Comparison of ENCODE assay signal across 8 cellular contexts in genomic region chr19:10718205-10719196, GRCh38. TPM values are rescaled to one million over a fixed set of nuclear protein-coding genes. Genes with fewer than 3 reads are reported as not detected.
A peak's percentile ranks its signal among the peaks of the same experiment; 100 is the strongest.
DNase-seq lines count a peak whose midpoint lies in the region; ATAC-seq and TF ChIP-seq lines count a peak whose summit lies in the region.

No MANE protein-coding gene starts in this region.

- H3K9ac ChIP-seq in liver (ENCODE audit: low read depth in 1 of 2, low read length in 2 of 2) = peak overlapping the region; percentile 39 to 75

- H3K27me3 ChIP-seq in HL-60 (ENCODE audit: insufficient read depth, poor library complexity, severe bottlenecking) = no peaks in the 10 kb centered on the region
- H3K27me3 ChIP-seq in liver (ENCODE audit: control insufficient read depth in 4 of 4, insufficient read depth in 4 of 4, low read length in 3 of 4) = no peaks in the 10 kb centered on the region

- ATAC-seq in GM19023 (IDR thresholded peaks at IDR 0.05; ENCODE audit: unreplicated experiment) = peak; percentile 19

- H3K9me3 ChIP-seq in liver (ENCODE audit: control insufficient read depth in 4 of 4, low read length in 3 of 4) = no peaks in the 10 kb centered on the region

- TF ChIP-seq CTCF in HL-60 (IDR thresholded peaks at IDR 0.05; ENCODE audit: insufficient read depth, low read length) = no peak
- no peak for TF ChIP-seq CTCF in choroid plexus epithelial cell (conservative IDR thresholded peaks at IDR 0.05; ENCODE audit: low read depth, low read length)
- no peak for TF ChIP-seq CTCF in liver (IDR thresholded peaks at IDR 0.05; ENCODE audit: low read depth, low read length, missing input control)

- H3K27ac ChIP-seq in HL-60 (replicated peaks) = peak overlapping the region; percentile 70
- peak overlapping the region; percentile 75 to 92 for H3K27ac ChIP-seq in liver (ENCODE audit: low read depth in 1 of 2, low read length in 2 of 2)

- WGBS in liver = under 1% methylated on average over 70 of the region's 70 CpGs

- peaks cover 2 to 22% (median 16%) of the 10 kb centered on the region in 4 donors for H3K4me1 ChIP-seq in liver (ENCODE audit: control insufficient read depth in 4 of 4, insufficient read depth in 4 of 4, low read length in 3 of 4)

- DNase-seq in AG20443 (ENCODE audit: low spot score) (peak; percentile 71), HL-60 (ENCODE audit: low read depth in 1 of 2, low spot score in 1 of 2) (peak in 1 of 2 experiments; percentile 40), choroid plexus epithelial cell (ENCODE audit: low read depth) (peak; percentile 51), SHP77 treated with DMSO at 0.1 percent for 48 hours (lab: John Stamatoyannopoulos, UW) (no peak)
- peak; percentile 11 to 46 (median 24) for DNase-seq in activated CD4-positive, CD25-positive, alpha-beta regulatory T cell (lab: John Stamatoyannopoulos, UW)
- DNase-seq in stimulated activated CD4-positive, alpha-beta T cell treated with anti-CD3 and anti-CD28 coated beads, TNF-alpha, amount 100 ng/mL, for 1 hour (ENCODE audit: low read depth in 3 of 3, low spot score in 1 of 3) = peak in 2 of 3 donors; percentile 31 to 48

- H3K4me3 ChIP-seq in HL-60 (replicated peaks; ENCODE audit: insufficient read depth, low read length) (peak overlapping the region; percentile 93), choroid plexus epithelial cell (ENCODE audit: low read depth, low read length) (peak overlapping the region; percentile 97), liver (ENCODE audit: low read depth in 1 of 3, low read length in 3 of 3) (peak overlapping the region; percentile 75 to 98 (median 97))

- peaks cover 0 to 6% (median 3%) of the 10 kb centered on the region in 4 donors for H3K36me3 ChIP-seq in liver (ENCODE audit: control insufficient read depth in 4 of 4, insufficient read depth in 3 of 4, low read depth in 1 of 4, low read length in 3 of 4)

- TF ChIP-seq RAD21 in liver (IDR thresholded peaks at IDR 0.05) = no peak

TF ChIP-seq in liver, 16 proteins besides CTCF, POLR2A, EP300 and RAD21:
- no peak for TF ChIP-seq ZBTB33 (IDR thresholded peaks at IDR 0.05)
- TF ChIP-seq ATF3 (IDR thresholded peaks at IDR 0.05) = no peak
- no peak for TF ChIP-seq EGR1 (IDR thresholded peaks at IDR 0.05; ENCODE audit: low read depth in 2 of 2)
- no peak for TF ChIP-seq GABPA (IDR thresholded peaks at IDR 0.05 in 1 of 2, conservative IDR thresholded peaks at IDR 0.05 in 1 of 2)
- no peak for TF ChIP-seq MAX (IDR thresholded peaks at IDR 0.05)
- TF ChIP-seq RXRA (IDR thresholded peaks at IDR 0.05) = no peak
- TF ChIP-seq NR2F2 (IDR thresholded peaks at IDR 0.05) = no peak
- TF ChIP-seq SP1 (IDR thresholded peaks at IDR 0.05) = no peak
- no peak for TF ChIP-seq FOXA1 (IDR thresholded peaks at IDR 0.05)
- no peak for TF ChIP-seq FOXA2 (IDR thresholded peaks at IDR 0.05)
- TF ChIP-seq HNF4G (IDR thresholded peaks at IDR 0.05) = no peak
- no peak for TF ChIP-seq REST (IDR thresholded peaks at IDR 0.05)
- no peak for TF ChIP-seq HNF4A (conservative IDR thresholded peaks at IDR 0.05)
- TF ChIP-seq TAF1 (conservative IDR thresholded peaks at IDR 0.05) = no peak
- no peak for TF ChIP-seq YY1 (IDR thresholded peaks at IDR 0.05)
- TF ChIP-seq JUND (IDR thresholded peaks at IDR 0.05) = no peak
TF ChIP-seq in liver: peak in this region for 0.

RNA-seq across cellular contexts. Expression of gene DNM2, which starts 0.6 kb away (rescaled TPM):
- 10 to 100 TPM; 79.5 to 95.1 TPM for total RNA-seq in liver
- polyA plus RNA-seq in liver = 10 to 100 TPM; 23.1 to 38.6 TPM

RNA-seq across cellular contexts. Expression of gene QTRT1, which starts 17.3 kb away (rescaled TPM):
- 10 to 100 TPM; 13.2 to 28.3 TPM for total RNA-seq in liver
- 10 to 100 TPM; 17.1 to 38.1 TPM for polyA plus RNA-seq in liver
